In the genomic region with DNA sequence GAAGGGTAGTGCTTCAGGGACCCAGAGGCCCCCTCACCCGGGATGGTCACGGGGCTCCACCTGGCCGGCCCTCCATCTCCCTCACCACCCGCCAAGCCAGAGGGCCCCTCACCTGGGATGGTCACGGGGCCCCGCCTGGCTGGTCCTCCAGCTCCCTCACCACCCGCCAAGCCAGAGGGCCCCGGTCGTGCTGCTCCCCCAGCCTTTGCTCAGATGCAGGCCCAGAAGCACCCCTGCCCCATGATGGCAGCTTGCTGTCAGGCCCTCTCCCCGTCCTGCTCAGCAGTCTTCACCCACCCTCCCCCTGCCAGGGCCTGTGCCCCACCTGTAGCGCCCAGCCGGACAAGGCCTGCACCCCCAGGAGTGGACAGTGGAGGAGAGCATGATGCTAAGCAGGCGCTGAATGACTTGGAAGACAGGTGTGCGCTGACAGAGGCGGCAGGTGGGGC, we compare ENCODE assay signal across 15 cellular contexts. TPM values are rescaled to one million over a fixed set of nuclear protein-coding genes. Genes with fewer than 3 reads are reported as not detected.
DNase-seq lines count a peak whose midpoint lies in the region; ATAC-seq and TF ChIP-seq lines count a peak whose summit lies in the region.
"Had no signal": no experiment of that assay in that cellular context is flagged by ENCODE, and none has a peak within 500 bp of the region (broad histone marks: within the 10 kb centered on the region; RNA-seq: fewer than 3 reads in every experiment).

No MANE protein-coding gene starts in this region.

- H3K27ac ChIP-seq in OCI-LY7 (ENCODE audit: low read depth, low read length, poor library complexity, severe bottlenecking) (peak overlapping the region; percentile 90), stomach (no peak overlapping the region)

- peak overlapping the region; percentile 86 for H3K4me2 ChIP-seq in OCI-LY7 (ENCODE audit: low read length)
- H3K4me2 ChIP-seq: GM23338 had no signal

- H3K36me3 ChIP-seq in OCI-LY7 (ENCODE audit: insufficient read depth, low read length) (no peaks in the 10 kb centered on the region), mucosa of descending colon (ENCODE audit: low read depth) (no peaks in the 10 kb centered on the region), stomach (no peaks in the 10 kb centered on the region)

- TF ChIP-seq CTCF in OCI-LY7 (conservative IDR thresholded peaks at IDR 0.05; ENCODE audit: low read length), result no peak
- TF ChIP-seq CTCF in mucosa of descending colon (IDR thresholded peaks at IDR 0.05), result no peak
- TF ChIP-seq CTCF in stomach (IDR thresholded peaks at IDR 0.05), result no peak

- ATAC-seq in mucosa of descending colon, result no peak
- ATAC-seq in HG02623 (IDR thresholded peaks at IDR 0.05; ENCODE audit: unreplicated experiment), result no peak
- ATAC-seq: GM23338, PC-3 had no signal

- H3K4me3 ChIP-seq in OCI-LY7 (ENCODE audit: low read depth, low read length, poor library complexity, severe bottlenecking) (no peak overlapping the region), mucosa of descending colon (no peak overlapping the region), stomach (no peak overlapping the region)
- H3K4me3 ChIP-seq: GM23338 had no signal

- peak; percentile 16 for DNase-seq in COLO668 (lab: John Stamatoyannopoulos, UW; ENCODE audit: unreplicated experiment)
- no peak for DNase-seq in OCI-LY7 (ENCODE audit: low spot score)
- DNase-seq in mucosa of descending colon, result peak in 2 of 3 donors; percentile 21 to 41
- no peak for DNase-seq in activated gamma-delta T cell treated with Interleukin-2 at 50 U/mL for 16 hours
- DNase-seq in stomach, result no peak
- DNase-seq: Calu3; CD4-positive, alpha-beta T cell; KG1; NCI-H1436; NCI-H2029; NCI-H446; PC-3; SW 1271 had no signal

- TF ChIP-seq EP300 in stomach (IDR thresholded peaks at IDR 0.05), result no peak

- H3K27me3 ChIP-seq in stomach, result no peaks in the 10 kb centered on the region

- no peaks in the 10 kb centered on the region for H3K9me2 ChIP-seq in OCI-LY7 (ENCODE audit: insufficient read depth, low read length)

- intact Hi-C loops in OCI-LY7 (cut with micrococcal nuclease; ENCODE audit: unreplicated experiment) (loop anchor here (2.0 to 5.0 kb wide), 2 partner anchors 43 to 127 kb away; no protein-coding TSS in a partner anchor), mucosa of descending colon (cut with DNase I, micrococcal nuclease) (no loop called here), stomach (cut with DNase I; ENCODE audit: low total_unique reads) (no loop called here)

- H3K79me2 ChIP-seq in OCI-LY7 (ENCODE audit: insufficient read depth, low read depth, low read length), result no peaks in the 10 kb centered on the region

- no peaks in the 10 kb centered on the region for H3K9me3 ChIP-seq in OCI-LY7 (ENCODE audit: low read length)
- no peaks in the 10 kb centered on the region for H3K9me3 ChIP-seq in mucosa of descending colon
- H3K9me3 ChIP-seq in stomach, result no peaks in the 10 kb centered on the region

- BruUV-seq in OCI-LY7 (replicated peaks; lab: Mats Ljungman, UMichigan), result no TSS peak

- no peaks in the 10 kb centered on the region for H4K20me1 ChIP-seq in OCI-LY7 (ENCODE audit: insufficient read depth, low read length)

- H3K4me1 ChIP-seq in OCI-LY7 (ENCODE audit: insufficient read depth, low read length, poor library complexity, severe bottlenecking), result peaks cover 63% of the 10 kb centered on the region
- peaks cover 5% of the 10 kb centered on the region for H3K4me1 ChIP-seq in mucosa of descending colon (ENCODE audit: low read depth)
- peaks cover 0 to 7% (median 0%) of the 10 kb centered on the region in 4 donors for H3K4me1 ChIP-seq in stomach

- no peak for TF ChIP-seq POLR2A in stomach (IDR thresholded peaks at IDR 0.05)

- POLR2A ChIA-PET in OCI-LY7 (lab: Charles Lee), result interaction anchor here (0.9 to 1.8 kb wide), 2 partner anchors 14 to 43 kb away, joined by 3 to 4 read pairs; no protein-coding TSS in a partner anchor

- no peak overlapping the region for H2AFZ ChIP-seq in OCI-LY7 (ENCODE audit: low read length)
- H2AFZ ChIP-seq: GM23338 had no signal

- CTCF ChIA-PET in OCI-LY7 (lab: Charles Lee; ENCODE audit: unreplicated experiment), result no interaction called here

- WGBS in stomach, 5 donors, result 91 to 94% (median 94%) methylated on average over 13 to 15 of the region's 15 CpGs

RNA-seq across cellular contexts. Expression of a gene that starts 7.3 kb away (rescaled TPM):
- total RNA-seq in OCI-LY7 (2014; rRNA removed; shearing (Covaris generic)), result 25.0 and 31.6 TPM in 2 replicates
- total RNA-seq in OCI-LY7 (2022) (38.1 and 45.0 TPM in 2 replicates), mucosa of descending colon (1 to 10 TPM; 2.8 to 6.3 (median 5.2) TPM), stomach (10 to 100 TPM in 2 of 5 donors, 1 to 10 TPM in 3; 2.2 to 13.4 (median 2.5) TPM)
- 1 to 10 TPM; 2.0 to 7.6 (median 5.5) TPM for polyA plus RNA-seq in stomach

RNA-seq across cellular contexts. Expression of a gene that starts 12.1 kb away (rescaled TPM):
- total RNA-seq in OCI-LY7 (2014; rRNA removed; shearing (Covaris generic)), result 10.7 and 13.6 TPM in 2 replicates
- total RNA-seq in OCI-LY7 (2022), result 38.9 and 39.2 TPM in 2 replicates
- 100 to 1,000 TPM; 232 to 318 (median 250) TPM for total RNA-seq in mucosa of descending colon
- 100 to 1,000 TPM; 105 to 648 (median 400) TPM for total RNA-seq in stomach
- 100 to 1,000 TPM in 2 of 3 donors, 10 to 100 TPM in 1; 50.3 to 197 (median 147) TPM for polyA plus RNA-seq in stomach

RNA-seq across cellular contexts. Expression of a gene that starts 23.6 kb away (rescaled TPM):
- 55.0 and 64.5 TPM in 2 replicates for total RNA-seq in OCI-LY7 (2014; rRNA removed; shearing (Covaris generic))
- total RNA-seq in OCI-LY7 (2022) (62.3 and 65.8 TPM in 2 replicates), mucosa of descending colon (10 to 100 TPM; 54.3 to 61.7 (median 58.8) TPM), stomach (100 to 1,000 TPM in 3 of 5 donors, 10 to 100 TPM in 2; 54.9 to 243 (median 151) TPM)
- 10 to 100 TPM; 24.4 to 36.5 (median 28.7) TPM for polyA plus RNA-seq in stomach

RNA-seq across cellular contexts. Expression of a gene that starts 49.3 kb away (rescaled TPM):
- total RNA-seq in OCI-LY7 (2014; rRNA removed; shearing (Covaris generic)), result 12.0 and 13.0 TPM in 2 replicates
- total RNA-seq in OCI-LY7 (2022), result 18.6 and 19.7 TPM in 2 replicates
- 1 to 10 TPM; 1.8 to 4.3 (median 3.2) TPM for total RNA-seq in mucosa of descending colon
- total RNA-seq in stomach, result 10 to 100 TPM in 1 of 5 donors, 1 to 10 TPM in 2, under 1 TPM in 1, not detected in 1; 0.29 to 10.1 (median 5.7) TPM
- polyA plus RNA-seq in stomach, result 10 to 100 TPM in 2 of 3 donors, 1 to 10 TPM in 1; 8.5 to 13.6 (median 12.3) TPM

RNA-seq across cellular contexts. Expression of a gene that starts 58.0 kb away (rescaled TPM):
- total RNA-seq in OCI-LY7 (2014; rRNA removed; shearing (Covaris generic)), result 90.8 and 93.6 TPM in 2 replicates
- total RNA-seq in OCI-LY7 (2022), result 84.9 and 90.1 TPM in 2 replicates
- 1 to 10 TPM; 2.3 to 6.5 (median 5.2) TPM for total RNA-seq in mucosa of descending colon
- 10 to 100 TPM in 2 of 5 donors, 1 to 10 TPM in 3; 5.2 to 49.6 (median 9.3) TPM for total RNA-seq in stomach
- polyA plus RNA-seq in stomach, result 1 to 10 TPM; 4.7 to 9.3 (median 7.1) TPM

Comparison
In these comparisons a context has a peak if more than half of its experiments do, and no peak if none do; other contexts are left out.
1. DNase-seq: peak in COLO668 (single experiment) and mucosa of descending colon (2 of 3); none in OCI-LY7 (single experiment), activated gamma-delta T cell treated with Interleukin-2 at 50 U/mL for 16 hours (single experiment) and stomach (single experiment).